ENCODE assay signal across 23 cellular contexts in the genomic region with DNA sequence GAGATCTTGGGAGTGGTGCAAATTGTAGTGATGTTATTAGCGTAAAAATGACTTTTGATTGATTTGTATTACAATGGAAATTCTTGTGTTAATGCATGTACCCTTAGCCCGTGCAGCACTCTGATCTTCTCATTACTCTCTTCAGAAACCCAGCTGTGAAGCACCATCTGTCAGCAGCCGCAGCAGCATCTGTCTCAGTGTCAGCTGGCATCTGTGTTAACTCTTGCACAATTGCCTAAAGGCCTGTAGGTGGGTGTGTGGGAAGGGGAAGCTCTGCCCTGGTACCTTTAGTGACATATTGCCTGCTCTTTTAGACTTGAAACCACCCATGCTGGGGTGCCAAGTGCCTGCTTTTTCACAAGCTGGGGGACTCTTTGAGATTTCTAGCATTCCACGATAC.
A peak's percentile ranks its signal among the peaks of the same experiment; 100 is the strongest.
DNase-seq lines count a peak whose midpoint lies in the region; ATAC-seq and TF ChIP-seq lines count a peak whose summit lies in the region.
"Had no signal": no experiment of that assay in that cellular context is flagged by ENCODE, and none has a peak within 500 bp of the region (broad histone marks: within the 10 kb centered on the region; RNA-seq: fewer than 3 reads in every experiment).

No MANE protein-coding gene starts in this region.

- peak; percentile 42 for ATAC-seq in Right ventricle myocardium superior (ENCODE audit: poor library complexity)
- ATAC-seq in left cardiac atrium: no peak
- no peak for ATAC-seq in foreskin keratinocyte
- no peak for ATAC-seq in HG03432 (IDR thresholded peaks at IDR 0.05; ENCODE audit: unreplicated experiment)
- ATAC-seq: Panc1 had no signal

- DNase-seq in Right ventricle myocardium superior (no peak), left cardiac atrium (no peak), NCI-H82 (lab: John Stamatoyannopoulos, UW) (peak; percentile 80), head of caudate nucleus (peak in 36 of 42 donors; percentile 7 to 66 (median 35)), RKO (ENCODE audit: low spot score) (no peak), foreskin keratinocyte (no peak), A172 (ENCODE audit: low spot score) (no peak)
- DNase-seq: activated CD4-positive, alpha-beta T cell treated with anti-CD3 and anti-CD28 coated beads for 4 hours; activated gamma-delta T cell treated with Interleukin-2 at 50 U/mL for 16 hours; CD4-positive, alpha-beta T cell; central memory CD4-positive, alpha-beta T cell; DMS79; effector CD4-positive, alpha-beta T cell; esophagus squamous epithelium; islet precursor cell; midbrain; NCI-H146; NCI-H526 treated with DMSO at 0.1 percent for 48 hours; right cardiac atrium; stimulated activated naive CD4-positive, alpha-beta T cell had no signal

- H3K4me1 ChIP-seq in foreskin keratinocyte: no peaks in the 10 kb centered on the region

- no peaks in the 10 kb centered on the region for H3K27me3 ChIP-seq in foreskin keratinocyte
- H3K27me3 ChIP-seq: esophagus squamous epithelium, tibial nerve had no signal

- no peak for TF ChIP-seq CTCF in foreskin keratinocyte (conservative IDR thresholded peaks at IDR 0.05)

- no peak overlapping the region for H3K27ac ChIP-seq in foreskin keratinocyte
- H3K27ac ChIP-seq: esophagus squamous epithelium, tibial nerve had no signal

- intact Hi-C loops in Right ventricle myocardium superior (cut with DNase I): no loop called here
- intact Hi-C loops in left cardiac atrium (cut with DNase I): no loop called here
- intact Hi-C loops in head of caudate nucleus (cut with DNase I): no loop called here

Comparison
In these comparisons a context has a peak if more than half of its experiments do, and no peak if none do; other contexts are left out.
1. DNase-seq: peak in NCI-H82 (single experiment) and head of caudate nucleus (36 of 42); none in Right ventricle myocardium superior (single experiment), left cardiac atrium (single experiment), RKO (single experiment), foreskin keratinocyte (0 of 2) and A172 (single experiment).